Comparison of ENCODE assay signal across 9 cellular contexts in the genomic region with DNA sequence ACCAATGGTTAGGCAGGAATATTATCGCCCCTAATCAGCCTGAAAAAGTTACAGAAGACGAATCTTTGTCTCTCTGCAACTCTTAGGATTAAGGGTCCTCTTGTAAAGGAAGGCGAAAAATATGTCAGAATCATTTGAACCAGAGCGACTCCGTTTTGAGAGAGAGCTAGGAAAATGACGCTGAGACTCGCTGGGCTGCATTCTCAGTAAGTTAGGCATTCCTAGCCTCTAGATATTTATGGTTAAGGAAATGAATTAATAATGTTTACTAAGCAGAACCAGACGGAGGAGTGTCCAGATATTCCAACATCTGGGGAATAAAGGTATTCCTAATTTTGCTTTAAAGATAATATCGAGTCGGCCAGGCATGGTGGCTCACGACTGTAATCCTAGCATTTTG. TPM values are rescaled to one million over a fixed set of nuclear protein-coding genes. Genes with fewer than 3 reads are reported as not detected.
DNase-seq lines count a peak whose midpoint lies in the region; ATAC-seq, FAIRE-seq and TF ChIP-seq lines count a peak whose summit lies in the region.
"Had no signal": no experiment of that assay in that cellular context is flagged by ENCODE, and none has a peak within 500 bp of the region (broad histone marks: within the 10 kb centered on the region; RNA-seq: fewer than 3 reads in every experiment).

No MANE protein-coding gene starts in this region.

- H3K4me1 Mint-ChIP-seq in CD8-positive, alpha-beta T cell (ENCODE audit: low read depth): peaks cover 13% of the 10 kb centered on the region

- H3K79me2 ChIP-seq in trophoblast cell (ENCODE audit: control insufficient read depth, insufficient read depth, low read length, poor library complexity): peaks cover 2% of the 10 kb centered on the region

- no peaks in the 10 kb centered on the region for H3K9me3 Mint-ChIP-seq in CD8-positive, alpha-beta T cell

- no peak overlapping the region for H2BK5ac ChIP-seq in trophoblast cell (ENCODE audit: low read depth, low read length, poor library complexity)

- H3K36me3 Mint-ChIP-seq in CD8-positive, alpha-beta T cell: peaks cover 2% of the 10 kb centered on the region

- no peak overlapping the region for H2BK12ac ChIP-seq in trophoblast cell (ENCODE audit: low read length)

- H4K12ac ChIP-seq in trophoblast cell (ENCODE audit: low read depth, low read length): no peak overlapping the region

- H3K4me2 ChIP-seq in trophoblast cell (ENCODE audit: low read length): no peak overlapping the region

- peaks cover 6% of the 10 kb centered on the region for H3K4me1 ChIP-seq in CD8-positive, alpha-beta T cell (ENCODE audit: insufficient read depth, low read length)
- H3K4me1 ChIP-seq in trophoblast cell (ENCODE audit: control insufficient read depth in 1 of 2, insufficient read depth in 2 of 2, low read length in 2 of 2) (no peaks in the 10 kb centered on the region), prostate gland (replicated peaks) (no peaks in the 10 kb centered on the region)

- H3K23ac ChIP-seq in trophoblast cell (ENCODE audit: low read length): no peak overlapping the region

- no peak overlapping the region for H2AK5ac ChIP-seq in trophoblast cell (ENCODE audit: low read length)

- H3K4me3 Mint-ChIP-seq in CD8-positive, alpha-beta T cell: peak overlapping the region; percentile 94

- H3K9ac ChIP-seq in trophoblast cell (ENCODE audit: low read length): no peak overlapping the region

- no peak for DNase-seq in CD8-positive, alpha-beta T cell
- no peak for DNase-seq in NB4 (ENCODE audit: low read depth)
- DNase-seq in dorsolateral prefrontal cortex: no peak
- peak; percentile 59 to 80 for DNase-seq in trophoblast cell
- DNase-seq in NCI-H1105 treated with DMSO at 0.1 percent for 48 hours (lab: John Stamatoyannopoulos, UW): no peak
- DNase-seq in prostate gland (ENCODE audit: low spot score): no peak
- DNase-seq in GM19239 (ENCODE audit: insufficient read length, low spot score): no peak
- DNase-seq: NCI-H226 had no signal

- intact Hi-C loops in CD8-positive, alpha-beta T cell (cut with DNase I, micrococcal nuclease): loop anchor here (1.0 to 10.0 kb wide), 10 partner anchors 119 to 669 kb away; partner anchors contain the start of genes ZNF254 (in 1 of the 2), ZNF675 (in 1 of the 2), ZNF724 (in 1 of the 2) and ZNF91 (in 1 of the 2)
- intact Hi-C loops in dorsolateral prefrontal cortex (cut with DNase I): loop anchor here in 1 of 2 donors (10.0 kb wide), 2 partner anchors 121 to 149 kb away; a partner anchor contains a TSS
- intact Hi-C loops in prostate gland (cut with DNase I): no loop called here

- ATAC-seq in CD8-positive, alpha-beta T cell: no peak

- WGBS in trophoblast cell (ENCODE audit: extremely low coverage, insufficient coverage, insufficient read length): no CpG with 5 or more reads among the region's 11 CpGs
- WGBS in prostate gland: 87% methylated on average over 11 of the region's 11 CpGs

- FAIRE-seq in GM19239 (lab: Jason Lieb, UNC): no peak

- H3K9me3 ChIP-seq in CD8-positive, alpha-beta T cell (ENCODE audit: low read length): no peaks in the 10 kb centered on the region
- peaks cover 15% of the 10 kb centered on the region for H3K9me3 ChIP-seq in trophoblast cell (ENCODE audit: insufficient read depth, low read depth, low read length)
- no peaks in the 10 kb centered on the region for H3K9me3 ChIP-seq in prostate gland
- H3K9me3 ChIP-seq: mucosa of descending colon had no signal

- POLR2A ChIA-PET in CD8-positive, alpha-beta T cell (lab: Charles Lee): interaction anchor here (1.2 to 1.7 kb wide), 4 partner anchors 121 to 519 kb away, joined by 3 to 8 read pairs (median 7); partner anchors contain the start of genes ZNF254, ZNF681 and ZNF91

- peaks cover 2% of the 10 kb centered on the region for H3K79me1 ChIP-seq in trophoblast cell (ENCODE audit: low read length)

- H4K8ac ChIP-seq in trophoblast cell (ENCODE audit: low read depth, low read length): no peak overlapping the region

- no peaks in the 10 kb centered on the region for H3K27me3 ChIP-seq in CD8-positive, alpha-beta T cell (ENCODE audit: insufficient read depth, low read length)
- H3K27me3 ChIP-seq in dorsolateral prefrontal cortex (no peaks in the 10 kb centered on the region), trophoblast cell (ENCODE audit: insufficient read depth, low read length) (no peaks in the 10 kb centered on the region), prostate gland (replicated peaks; ENCODE audit: insufficient read depth) (no peaks in the 10 kb centered on the region)

- peak overlapping the region; percentile 49 for H3K27ac Mint-ChIP-seq in CD8-positive, alpha-beta T cell

- peak overlapping the region; percentile 56 for H3K4me3 ChIP-seq in CD8-positive, alpha-beta T cell (ENCODE audit: low read depth, low read length)
- H3K4me3 ChIP-seq in NB4 (ENCODE audit: low read depth, low read length) (peak overlapping the region; percentile 89), dorsolateral prefrontal cortex (peak overlapping the region in 46 of 59 donors; percentile 48 to 91 (median 76)), trophoblast cell (ENCODE audit: low read depth, low read length) (no peak overlapping the region), prostate gland (no peak overlapping the region)

- CTCF ChIA-PET in CD8-positive, alpha-beta T cell (lab: Charles Lee): no interaction called here

- no peak overlapping the region for H3K14ac ChIP-seq in trophoblast cell (ENCODE audit: low read length)

- no peak overlapping the region for H2AFZ ChIP-seq in trophoblast cell (ENCODE audit: insufficient read depth, low read length, poor library complexity)

- no peak overlapping the region for H3K18ac ChIP-seq in trophoblast cell (ENCODE audit: low read length)

- no peaks in the 10 kb centered on the region for H3K27me3 Mint-ChIP-seq in CD8-positive, alpha-beta T cell (ENCODE audit: low read depth)

- TF ChIP-seq CTCF in CD8-positive, alpha-beta T cell (IDR thresholded peaks at IDR 0.05): no peak
- TF ChIP-seq CTCF in NB4 (IDR thresholded peaks at IDR 0.05; ENCODE audit: low read depth, low read length) (no peak), dorsolateral prefrontal cortex (IDR thresholded peaks at IDR 0.05 in 54 of 56, conservative IDR thresholded peaks at IDR 0.05 in 2 of 56; ENCODE audit: low read depth in 1 of 56, partially characterized antibody in 56 of 56) (no peak), prostate gland (IDR thresholded peaks at IDR 0.05) (no peak)

- TF ChIP-seq POLR2A in NB4 (IDR thresholded peaks at IDR 0.05; ENCODE audit: extremely low read depth, insufficient read length) (no peak), prostate gland (IDR thresholded peaks at IDR 0.05) (no peak)

- no peak overlapping the region for H2BK120ac ChIP-seq in trophoblast cell (ENCODE audit: insufficient read depth, low read length, poor library complexity)

- no peak overlapping the region for H4K91ac ChIP-seq in trophoblast cell (ENCODE audit: low read depth, low read length)

- peak overlapping the region; percentile 47 for H3K27ac ChIP-seq in CD8-positive, alpha-beta T cell (ENCODE audit: low read depth, low read length)
- H3K27ac ChIP-seq in dorsolateral prefrontal cortex (no peak overlapping the region), trophoblast cell (ENCODE audit: low read depth, low read length) (no peak overlapping the region), prostate gland (no peak overlapping the region)

- H3K36me3 ChIP-seq in CD8-positive, alpha-beta T cell (ENCODE audit: insufficient read depth, low read length): no peaks in the 10 kb centered on the region
- no peaks in the 10 kb centered on the region for H3K36me3 ChIP-seq in trophoblast cell (ENCODE audit: control insufficient read depth in 1 of 2, insufficient read depth in 2 of 2, low read length in 2 of 2)
- H3K36me3 ChIP-seq in prostate gland: no peaks in the 10 kb centered on the region

- no peak overlapping the region for H3K4ac ChIP-seq in trophoblast cell (ENCODE audit: low read depth, low read length)

RNA-seq across cellular contexts. Expression of gene ZNF726, which starts 0.8 kb away (rescaled TPM):
- 1 to 10 TPM; 3.5 to 4.4 TPM for total RNA-seq in CD8-positive, alpha-beta T cell
- total RNA-seq in dorsolateral prefrontal cortex (1 to 10 TPM; 2.1 to 8.3 (median 4.2) TPM), prostate gland (1 to 10 TPM; 3.1 to 6.7 TPM)
- 1.4 TPM in 2 replicates for polyA plus RNA-seq in trophoblast cell (2013)

Comparison
In these comparisons a context has a peak if more than half of its experiments do, and no peak if none do; other contexts are left out.
1. DNase-seq: peak in trophoblast cell (2 of 2); none in CD8-positive, alpha-beta T cell (0 of 7), NB4 (single experiment), dorsolateral prefrontal cortex (0 of 10), NCI-H1105 treated with DMSO at 0.1 percent for 48 hours (single experiment), prostate gland (single experiment) and GM19239 (single experiment).
2. H3K4me3 ChIP-seq: peak in CD8-positive, alpha-beta T cell (single experiment), NB4 (single experiment) and dorsolateral prefrontal cortex (46 of 59); none in trophoblast cell (single experiment) and prostate gland (0 of 2).